8 cellular contexts compared by ENCODE assay signal in the genomic region with DNA sequence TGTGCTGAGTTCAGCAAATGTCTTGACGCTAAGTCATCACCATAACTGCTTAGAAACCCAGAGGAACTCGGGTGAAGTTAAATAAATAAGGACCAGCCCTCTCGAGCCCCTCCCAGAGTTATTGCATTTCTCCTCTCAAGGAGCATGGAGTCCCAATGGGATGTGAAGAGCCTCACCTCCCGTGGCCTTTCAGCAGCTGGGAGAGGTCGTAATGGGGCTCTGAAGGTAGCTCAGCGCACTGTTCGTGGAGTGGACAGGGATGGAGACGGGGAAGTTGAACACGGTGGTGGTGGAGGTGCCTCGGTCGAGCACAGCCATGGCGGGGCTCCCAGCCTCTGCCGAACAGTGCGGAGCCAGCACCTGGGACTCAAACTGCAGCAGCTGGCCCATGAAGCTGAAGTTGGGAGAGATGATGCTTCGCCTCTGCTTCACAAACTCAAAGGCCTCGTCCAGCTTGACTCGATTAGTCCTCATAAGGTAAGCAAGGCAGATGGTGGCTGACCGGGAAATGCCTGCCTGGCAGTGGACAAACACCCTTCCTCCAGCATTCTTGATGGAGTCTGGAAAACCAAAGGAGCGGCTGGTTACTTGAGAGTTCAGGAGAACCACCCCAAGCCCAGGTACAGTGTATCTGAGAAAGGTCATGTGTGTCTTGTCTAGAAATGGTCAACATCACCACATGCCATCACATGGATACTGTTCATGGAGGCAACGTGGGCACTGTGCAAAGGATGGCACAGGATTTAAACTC. TPM values are rescaled to one million over a fixed set of nuclear protein-coding genes. Genes with fewer than 3 reads are reported as not detected.
A peak's percentile ranks its signal among the peaks of the same experiment; 100 is the strongest.
DNase-seq lines count a peak whose midpoint lies in the region; ATAC-seq and TF ChIP-seq lines count a peak whose summit lies in the region.

No MANE protein-coding gene starts in this region.

- H3F3A ChIP-seq in PC-3 (ENCODE audit: low read length, unreplicated experiment): peaks cover 26% of the 10 kb centered on the region

- POLR2A ChIA-PET in AG04450 (lab: Yijun Ruan, JAX): interaction anchor here (0.5 to 5.0 kb wide), 6 partner anchors 31 to 163 kb away, joined by 3 to 104 read pairs (median 6); no protein-coding TSS in a partner anchor
- POLR2A ChIA-PET in PC-3 (lab: Charles Lee; ENCODE audit: unreplicated experiment): no interaction called here

- DNase-seq in AG04450 (ENCODE audit: low read depth, low spot score) (no peak), PC-3 (no peak), SIG-M5 treated with dmso at 0.1 percent for 504 hours (lab: John Stamatoyannopoulos, UW; ENCODE audit: unreplicated experiment) (no peak), NCI-H1092 (lab: John Stamatoyannopoulos, UW) (no peak)
- peak; percentile 24 for DNase-seq in effector CD4-positive, alpha-beta T cell
- DNase-seq in stimulated activated CD4-positive, alpha-beta T cell treated with anti-CD3 and anti-CD28 coated beads, Interleukin-4, amount 100 ng/mL, for 4 hours: no peak

- BruUV-seq in PC-3 (replicated peaks; lab: Mats Ljungman, UMichigan): no TSS peak

- H3K4me3 ChIP-seq in AG04450 (ENCODE audit: low read depth, low read length) (peak overlapping the region; percentile 100), PC-3 (ENCODE audit: low read length) (peak overlapping the region; percentile 90), muscle layer of duodenum (ENCODE audit: low read depth in 1 of 2, low read length in 2 of 2) (peak overlapping the region; percentile 85 to 98)

- H3K4me2 ChIP-seq in PC-3 (ENCODE audit: low read length): peak overlapping the region; percentile 96

- H4K20me1 ChIP-seq in PC-3 (ENCODE audit: low read length): peaks cover 32% of the 10 kb centered on the region

- H3K27me3 ChIP-seq in AG04450 (ENCODE audit: control insufficient read depth, insufficient read depth, low read length) (no peaks in the 10 kb centered on the region), PC-3 (ENCODE audit: low read length) (no peaks in the 10 kb centered on the region), muscle layer of duodenum (ENCODE audit: low read depth, low read length) (no peaks in the 10 kb centered on the region)

- CTCF ChIA-PET in AG04450 (lab: Charles Lee): interaction anchor here (5.2 kb wide), 1 partner anchor 164 kb away, joined by 39 read pairs; no protein-coding TSS in a partner anchor
- CTCF ChIA-PET in PC-3 (lab: Charles Lee): interaction anchor here (2.1 kb wide), 1 partner anchor 100 kb away, joined by 6 read pairs; no protein-coding TSS in a partner anchor

- H3K9ac ChIP-seq in PC-3 (ENCODE audit: low read length): peak overlapping the region; percentile 98

- H3K4me1 ChIP-seq in PC-3 (ENCODE audit: insufficient read depth, low read length): peaks cover 58% of the 10 kb centered on the region
- peaks cover 4 to 17% of the 10 kb centered on the region in 2 donors for H3K4me1 ChIP-seq in muscle layer of duodenum (ENCODE audit: control insufficient read depth in 1 of 2, insufficient read depth in 2 of 2, low read length in 2 of 2)

- no peak for TF ChIP-seq CTCF in AG04450 (IDR thresholded peaks at IDR 0.05; ENCODE audit: low read depth, low read length)
- no peak for TF ChIP-seq CTCF in PC-3 (conservative IDR thresholded peaks at IDR 0.05; ENCODE audit: low read depth, low read length)

- H3K9me2 ChIP-seq in PC-3 (replicated peaks; ENCODE audit: low read length): no peaks in the 10 kb centered on the region

- intact Hi-C loops in PC-3 (cut with micrococcal nuclease): no loop called here

- peak overlapping the region; percentile 98 for H3K27ac ChIP-seq in AG04450 (ENCODE audit: low read depth, low read length)
- peak overlapping the region; percentile 72 for H3K27ac ChIP-seq in PC-3 (ENCODE audit: low read length)
- peak overlapping the region; percentile 99 for H3K27ac ChIP-seq in muscle layer of duodenum (ENCODE audit: low read length)

- no peak overlapping the region for H2AFZ ChIP-seq in PC-3 (ENCODE audit: low read length)

- ATAC-seq in PC-3 (no peak), HG02840 (IDR thresholded peaks at IDR 0.05; ENCODE audit: low FRiP score, unreplicated experiment) (no peak)

- H3K36me3 ChIP-seq in PC-3 (ENCODE audit: low read depth, low read length) (peaks cover 29% of the 10 kb centered on the region), muscle layer of duodenum (ENCODE audit: control insufficient read depth in 1 of 2, insufficient read depth in 2 of 2, low read length in 2 of 2) (peaks cover 26 to 57% of the 10 kb centered on the region in 2 donors)

- H3K9me3 ChIP-seq in AG04450 (ENCODE audit: control insufficient read depth, insufficient read depth, low read length) (peaks cover 3% of the 10 kb centered on the region; the same call in 1 of the 2 replicates), PC-3 (ENCODE audit: low read length) (no peaks in the 10 kb centered on the region), muscle layer of duodenum (ENCODE audit: control insufficient read depth in 1 of 2, low read length in 2 of 2) (no peaks in the 10 kb centered on the region)

- H3K79me2 ChIP-seq in PC-3 (ENCODE audit: low read length): peaks cover 35% of the 10 kb centered on the region

RNA-seq across cellular contexts. Expression of gene DUSP1, which starts 2.2 kb away (rescaled TPM):
- 98.8 and 147 TPM in 2 replicates for polyA plus RNA-seq in AG04450 (2011; rRNA removed)
- polyA minus RNA-seq in AG04450 (2011; rRNA and poly(A)+ RNA removed): 187 and 265 TPM in 2 replicates
- 522 and 586 TPM in 2 replicates for total RNA-seq in PC-3 (2014; rRNA removed)
